In genomic region chr2:98161202-98161601, GRCh38 we compare ENCODE assay signal across 18 cellular contexts.
DNase-seq lines count a peak whose midpoint lies in the region; ATAC-seq and TF ChIP-seq lines count a peak whose summit lies in the region.
"Had no signal": no experiment of that assay in that cellular context is flagged by ENCODE, and none has a peak within 500 bp of the region (broad histone marks: within the 10 kb centered on the region; RNA-seq: fewer than 3 reads in every experiment).

No MANE protein-coding gene starts in this region.

- H3K27ac ChIP-seq in breast epithelium (peak overlapping the region; percentile 79 to 87), mesendoderm (ENCODE audit: low read depth, low read length) (no peak overlapping the region), stomach smooth muscle (ENCODE audit: low read length) (peak overlapping the region; percentile 46)
- H3K27ac ChIP-seq: KMS-11 had no signal

- H3K23ac ChIP-seq in mesendoderm (ENCODE audit: low read length): no peak overlapping the region

- intact Hi-C loops in breast epithelium (cut with DNase I; ENCODE audit: low total_unique reads) (no loop called here), MCF 10A (cut with micrococcal nuclease) (no loop called here)

- H3K9me3 ChIP-seq in breast epithelium (no peaks in the 10 kb centered on the region), stomach smooth muscle (ENCODE audit: control insufficient read depth in 2 of 2, low read length in 2 of 2) (no peaks in the 10 kb centered on the region)

- ATAC-seq in HG02623 (IDR thresholded peaks at IDR 0.05; ENCODE audit: unreplicated experiment): no peak
- ATAC-seq: PC-3 had no signal

- H3K27me3 Mint-ChIP-seq in MCF 10A (ENCODE audit: insufficient read depth, unreplicated experiment) (no peaks in the 10 kb centered on the region), brain (no peaks in the 10 kb centered on the region), immature natural killer cell (ENCODE audit: low read depth in 3 of 3) (peaks cover 0 to 16% (median 1%) of the 10 kb centered on the region in 3 donors)

- no TSS peak for BruUV-seq in MCF 10A (replicated peaks; lab: Mats Ljungman, UMichigan)

- no peak overlapping the region for H3K18ac ChIP-seq in mesendoderm (ENCODE audit: low read length)

- H3K27ac Mint-ChIP-seq in MCF 10A (ENCODE audit: low read depth, unreplicated experiment) (no peak overlapping the region), brain (peak overlapping the region in 3 of 5 experiments; percentile 12 to 74 (median 61)), immature natural killer cell (no peak overlapping the region)

- no peaks in the 10 kb centered on the region for H3K79me1 ChIP-seq in mesendoderm (ENCODE audit: low read length)

- no peak overlapping the region for H2BK15ac ChIP-seq in mesendoderm (replicated peaks; ENCODE audit: low read depth)

- H3K56ac ChIP-seq in mesendoderm (ENCODE audit: low read length): peak overlapping the region; percentile 44

- no peaks in the 10 kb centered on the region for H3K79me2 ChIP-seq in mesendoderm (ENCODE audit: control insufficient read depth, insufficient read depth, low read length)

- H3K4me3 Mint-ChIP-seq in MCF 10A (ENCODE audit: unreplicated experiment) (no peak overlapping the region), brain (no peak overlapping the region), immature natural killer cell (no peak overlapping the region)

- POLR2A ChIA-PET in MCF 10A (lab: Yijun Ruan, JAX): no interaction called here

- DNase-seq in breast epithelium (ENCODE audit: low spot score in 2 of 2) (no peak), MCF 10A (ENCODE audit: unreplicated experiment) (no peak), mesendoderm (no peak), NCI-H128 (lab: John Stamatoyannopoulos, UW; ENCODE audit: unreplicated experiment) (no peak), immature natural killer cell (no peak)
- DNase-seq: C1 segment of cervical spinal cord, COR-L47, DMS53, MM.1S, NCI-H1105, NCI-H187, NCI-H446, NCI-H748 treated with DMSO at 0.1 percent for 48 hours, PC-3 had no signal

- H3K36me3 ChIP-seq in breast epithelium (no peaks in the 10 kb centered on the region), mesendoderm (ENCODE audit: control insufficient read depth, insufficient read depth, low read length) (no peaks in the 10 kb centered on the region), stomach smooth muscle (ENCODE audit: control insufficient read depth in 2 of 2, insufficient read depth in 2 of 2, low read length in 2 of 2) (no peaks in the 10 kb centered on the region)

- H3K4me1 Mint-ChIP-seq in MCF 10A (ENCODE audit: insufficient read depth, unreplicated experiment) (peaks cover 16% of the 10 kb centered on the region), brain (peaks cover 73% of the 10 kb centered on the region), immature natural killer cell (no peaks in the 10 kb centered on the region)

- H3K4me1 ChIP-seq in breast epithelium (peaks cover 0 to 3% of the 10 kb centered on the region in 2 donors), mesendoderm (ENCODE audit: control insufficient read depth, low read depth, low read length) (peaks cover 9% of the 10 kb centered on the region), stomach smooth muscle (ENCODE audit: control insufficient read depth, insufficient read depth, low read length) (peaks cover 41% of the 10 kb centered on the region)

- H3K9ac ChIP-seq in mesendoderm (ENCODE audit: low read length) (no peak overlapping the region), stomach smooth muscle (ENCODE audit: low read length in 2 of 2) (no peak overlapping the region)
- H3K9ac ChIP-seq: KMS-11 had no signal

- WGBS in mesendoderm (ENCODE audit: extremely low coverage, insufficient coverage, low lambda C conversion rate): no CpG with 5 or more reads among the region's 4 CpGs

- H4K5ac ChIP-seq in mesendoderm (ENCODE audit: low read length): no peak overlapping the region

- H3K9me3 Mint-ChIP-seq in MCF 10A (ENCODE audit: unreplicated experiment) (no peaks in the 10 kb centered on the region), brain (peaks cover 0 to 4% (median under 1%) of the 10 kb centered on the region in 5 experiments), immature natural killer cell (peaks cover 0 to 2% (median 0%) of the 10 kb centered on the region in 6 donors)

- no peak overlapping the region for H3K4me2 ChIP-seq in mesendoderm (ENCODE audit: low read length)
- H3K4me2 ChIP-seq: KMS-11 had no signal

- no peak overlapping the region for H4K8ac ChIP-seq in mesendoderm (ENCODE audit: low read depth, low read length)

- CTCF ChIA-PET in MCF 10A (lab: Yijun Ruan, JAX): interaction anchor here (0.6 to 0.7 kb wide), 2 partner anchors 130 to 786 kb away, joined by 3 read pairs; no protein-coding TSS in a partner anchor

- no peak for TF ChIP-seq POLR2A in breast epithelium (IDR thresholded peaks at IDR 0.05)

- H2BK120ac ChIP-seq in mesendoderm (ENCODE audit: low read depth, low read length): no peak overlapping the region

- no peak overlapping the region for H2BK5ac ChIP-seq in mesendoderm (ENCODE audit: low read length)

- H2AK5ac ChIP-seq in mesendoderm (ENCODE audit: low read length): no peak overlapping the region

- H3K36me3 Mint-ChIP-seq in MCF 10A (ENCODE audit: insufficient read depth, unreplicated experiment) (no peaks in the 10 kb centered on the region), brain (no peaks in the 10 kb centered on the region), immature natural killer cell (no peaks in the 10 kb centered on the region)

- H3K4ac ChIP-seq in mesendoderm (ENCODE audit: low read depth, low read length): no peak overlapping the region

- no peak overlapping the region for H3K4me3 ChIP-seq in breast epithelium
- H3K4me3 ChIP-seq in mesendoderm (ENCODE audit: low read length): no peak overlapping the region
- peak overlapping the region in 1 of 2 donors; percentile 15 for H3K4me3 ChIP-seq in stomach smooth muscle (ENCODE audit: low read length in 2 of 2)

- H3K27me3 ChIP-seq in breast epithelium (no peaks in the 10 kb centered on the region), mesendoderm (ENCODE audit: insufficient read depth, low read length, poor library complexity) (no peaks in the 10 kb centered on the region), stomach smooth muscle (ENCODE audit: control insufficient read depth in 1 of 2, insufficient read depth in 2 of 2, low read length in 2 of 2) (no peaks in the 10 kb centered on the region)

- TF ChIP-seq CTCF in breast epithelium (IDR thresholded peaks at IDR 0.05) (no peak), MCF 10A (IDR thresholded peaks at IDR 0.05; ENCODE audit: unreplicated experiment) (no peak), brain (conservative IDR thresholded peaks at IDR 0.05) (no peak)

Comparison
In these comparisons a context has a peak if more than half of its experiments do, and no peak if none do; other contexts are left out.
1. H3K27ac Mint-ChIP-seq: peak in brain (3 of 5); none in MCF 10A (single experiment) and immature natural killer cell (0 of 6).